In the genomic region with DNA sequence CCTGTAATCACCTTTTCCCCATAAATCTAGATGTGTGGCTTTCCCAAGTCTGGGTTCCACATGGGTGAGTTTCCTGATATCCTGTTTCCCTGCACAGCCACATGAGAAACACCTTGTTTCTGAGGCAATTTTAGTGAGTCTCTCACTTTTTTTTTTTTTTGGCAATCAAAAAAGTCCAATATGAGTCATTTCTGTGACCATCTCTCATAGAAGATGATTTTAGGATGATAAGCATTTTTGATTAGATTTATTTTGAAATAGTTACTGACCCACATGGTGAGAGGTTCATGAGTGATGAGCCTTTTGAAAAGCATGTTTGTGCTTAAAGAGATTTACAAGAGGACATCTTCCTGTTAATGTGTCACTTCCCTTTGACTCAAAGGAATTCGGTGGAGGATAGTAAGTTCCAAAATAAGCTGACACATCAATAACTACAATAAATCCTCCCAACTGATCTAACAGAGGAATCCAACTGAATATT, we compare ENCODE assay signal across 17 cellular contexts.
DNase-seq lines count a peak whose midpoint lies in the region; ATAC-seq and TF ChIP-seq lines count a peak whose summit lies in the region.
"Had no signal": no experiment of that assay in that cellular context is flagged by ENCODE, and none has a peak within 500 bp of the region (broad histone marks: within the 10 kb centered on the region; RNA-seq: fewer than 3 reads in every experiment).

No MANE protein-coding gene starts in this region.

- no peak for TF ChIP-seq POLR2A in lower leg skin (IDR thresholded peaks at IDR 0.05)

- peaks cover 50% of the 10 kb centered on the region for H3K4me1 Mint-ChIP-seq in HFFc6 (ENCODE audit: low read depth)
- H3K4me1 Mint-ChIP-seq: brain, GM23338 had no signal

- intact Hi-C loops in lower leg skin (cut with DNase I; ENCODE audit: low total_unique reads): no loop called here

- 26 to 31% methylated on average over 1 of the region's 1 CpG for WGBS in lower leg skin, 2 donors

- no peak for TF ChIP-seq CTCF in AG10803 (conservative IDR thresholded peaks at IDR 0.05; ENCODE audit: low read length)
- no peak for TF ChIP-seq CTCF in HFFc6 (IDR thresholded peaks at IDR 0.05)
- no peak for TF ChIP-seq CTCF in lower leg skin (IDR thresholded peaks at IDR 0.05)

- DNase-seq in AG10803 (ENCODE audit: low read depth): peak; percentile 32
- peak; percentile 65 for DNase-seq in HFFc6
- peak; percentile 16 for DNase-seq in amniotic epithelial cell (ENCODE audit: low read depth)
- DNase-seq in hepatic stellate cell (ENCODE audit: low spot score): peak; percentile 13
- DNase-seq in lower leg skin (ENCODE audit: low spot score in 2 of 2): no peak
- no peak for DNase-seq in pons (ENCODE audit: low spot score)
- DNase-seq in SK-N-DZ (ENCODE audit: low spot score): no peak
- DNase-seq: activated CD8-positive, alpha-beta memory T cell treated with anti-CD3 and anti-CD28 coated beads, Interleukin-2, amount 50 U/mL, for 4 hours; activated naive CD4-positive, alpha-beta T cell treated with anti-CD3 and anti-CD28 coated beads for 36 hours; AML-193; NCI-H82 had no signal

- no peaks in the 10 kb centered on the region; the same call in 1 of the 2 replicates for H3K27me3 Mint-ChIP-seq in HFFc6 (ENCODE audit: insufficient read depth)
- H3K27me3 Mint-ChIP-seq: brain; natural killer cell treated with Interleukin-12 subunit alpha and Interleukin-12 subunit beta and Interleukin-15 and Interleukin-18, amount 100 ng/mL, for 72 hours had no signal

- no peaks in the 10 kb centered on the region for H3K9me3 Mint-ChIP-seq in HFFc6
- H3K9me3 Mint-ChIP-seq: GM23338; T-helper 2 cell treated with Interferon-gamma antibody and Interleukin-4, amounts not matched to agents 5 μg/mL and 100 μg/mL, for 36 hours had no signal

- H3K4me3 ChIP-seq in AG10803 (ENCODE audit: low read length) (no peak overlapping the region), lower leg skin (ENCODE audit: low read depth, poor library complexity, severe bottlenecking) (no peak overlapping the region)
- H3K4me3 ChIP-seq: GM23338, lung had no signal

- no peak overlapping the region for H3K4me3 Mint-ChIP-seq in HFFc6
- H3K4me3 Mint-ChIP-seq: activated naive CD4-positive, alpha-beta T cell treated with anti-CD3 and anti-CD28 coated beads for 36 hours; brain; GM23338; natural killer cell treated with Interleukin-12 subunit alpha and Interleukin-12 subunit beta and Interleukin-15 and Interleukin-18, amount 100 ng/mL, for 72 hours; T-helper 2 cell treated with Interferon-gamma antibody and Interleukin-4, amounts not matched to agents 5 μg/mL and 100 μg/mL, for 36 hours had no signal

- peak overlapping the region; percentile 49 for H3K27ac Mint-ChIP-seq in HFFc6
- H3K27ac Mint-ChIP-seq: activated naive CD4-positive, alpha-beta T cell treated with anti-CD3 and anti-CD28 coated beads for 36 hours; brain; GM23338; natural killer cell treated with Interleukin-12 subunit alpha and Interleukin-12 subunit beta and Interleukin-15 and Interleukin-18, amount 100 ng/mL, for 72 hours; T-helper 2 cell treated with Interferon-gamma antibody and Interleukin-4, amounts not matched to agents 5 μg/mL and 100 μg/mL, for 36 hours had no signal

- no peak for ATAC-seq in HG02571 (IDR thresholded peaks at IDR 0.05; ENCODE audit: unreplicated experiment)
- ATAC-seq: GM23338; natural killer cell treated with Interleukin-12 subunit alpha and Interleukin-12 subunit beta and Interleukin-15 and Interleukin-18, amount 100 ng/mL, for 72 hours had no signal

- H3K36me3 Mint-ChIP-seq in HFFc6 (ENCODE audit: low read depth): no peaks in the 10 kb centered on the region
- H3K36me3 Mint-ChIP-seq: brain; natural killer cell treated with Interleukin-12 subunit alpha and Interleukin-12 subunit beta and Interleukin-15 and Interleukin-18, amount 100 ng/mL, for 72 hours had no signal

Comparison
In these comparisons a context has a peak if more than half of its experiments do, and no peak if none do; other contexts are left out.
1. DNase-seq: peak in AG10803 (single experiment), HFFc6 (single experiment), amniotic epithelial cell (single experiment) and hepatic stellate cell (single experiment); none in lower leg skin (0 of 2), pons (single experiment) and SK-N-DZ (single experiment).